16 cellular contexts compared by ENCODE assay signal in genomic region chr3:37491343-37491742, GRCh38. TPM values are rescaled to one million over a fixed set of nuclear protein-coding genes. Genes with fewer than 3 reads are reported as not detected.
A peak's percentile ranks its signal among the peaks of the same experiment; 100 is the strongest.
DNase-seq lines count a peak whose midpoint lies in the region; ATAC-seq and TF ChIP-seq lines count a peak whose summit lies in the region.
"Had no signal": no experiment of that assay in that cellular context is flagged by ENCODE, and none has a peak within 500 bp of the region (broad histone marks: within the 10 kb centered on the region; RNA-seq: fewer than 3 reads in every experiment).

No MANE protein-coding gene starts in this region.

- H3K27me3 ChIP-seq in right atrium auricular region: no peaks in the 10 kb centered on the region
- H3K27me3 ChIP-seq in trophoblast cell (ENCODE audit: insufficient read depth, low read length): no peaks in the 10 kb centered on the region
- H3K27me3 ChIP-seq: Peyer's patch had no signal

- H2AFZ ChIP-seq in trophoblast cell (ENCODE audit: insufficient read depth, low read length, poor library complexity): no peak overlapping the region

- peaks cover 7% of the 10 kb centered on the region; the same call in 1 of the 2 replicates for H3K36me3 Mint-ChIP-seq in WTC11
- no peaks in the 10 kb centered on the region for H3K36me3 Mint-ChIP-seq in activated naive CD8-positive, alpha-beta T cell treated with anti-CD3 and anti-CD28 coated beads for 36 hours

- H4K8ac ChIP-seq in trophoblast cell (ENCODE audit: low read depth, low read length): no peak overlapping the region

- H3K9me3 ChIP-seq in right atrium auricular region (no peaks in the 10 kb centered on the region), trophoblast cell (ENCODE audit: insufficient read depth, low read depth, low read length) (no peaks in the 10 kb centered on the region)
- H3K9me3 ChIP-seq: Caco-2, Peyer's patch had no signal

- in situ Hi-C loops in GM13976 (cut with MboI; ENCODE audit: low sequenced_read_pairs, unreplicated experiment): no loop called here

- 0 out of 2 replicates have a peak, but pooled peaks cover 2% of the 10 kb centered on the region for H3K4me1 Mint-ChIP-seq in WTC11
- peaks cover 8% of the 10 kb centered on the region for H3K4me1 Mint-ChIP-seq in activated naive CD8-positive, alpha-beta T cell treated with anti-CD3 and anti-CD28 coated beads for 36 hours

- intact Hi-C loops in Right ventricle myocardium superior (cut with DNase I): loop anchor here (5.0 kb wide), 1 partner anchor 34 kb away; no protein-coding TSS in a partner anchor
- intact Hi-C loops in left cardiac atrium (cut with DNase I): loop anchor here in 1 of 2 donors (5.0 kb wide), 1 partner anchor 34 kb away; no protein-coding TSS in a partner anchor

- no peak overlapping the region for H3K4me3 Mint-ChIP-seq in WTC11
- H3K4me3 Mint-ChIP-seq in activated naive CD8-positive, alpha-beta T cell treated with anti-CD3 and anti-CD28 coated beads for 36 hours: no peak overlapping the region

- WGBS in trophoblast cell (ENCODE audit: extremely low coverage, insufficient coverage, insufficient read length): no CpG with 5 or more reads among the region's 2 CpGs

- peak overlapping the region; percentile 81 for H2AK5ac ChIP-seq in trophoblast cell (ENCODE audit: low read length)

- peak overlapping the region; percentile 77 for H2BK5ac ChIP-seq in trophoblast cell (ENCODE audit: low read depth, low read length, poor library complexity)

- H3K36me3 ChIP-seq in right atrium auricular region: no peaks in the 10 kb centered on the region
- no peaks in the 10 kb centered on the region for H3K36me3 ChIP-seq in trophoblast cell (ENCODE audit: control insufficient read depth in 1 of 2, insufficient read depth in 2 of 2, low read length in 2 of 2)
- H3K36me3 ChIP-seq: Peyer's patch had no signal

- H3K9me3 Mint-ChIP-seq in WTC11: peaks cover 17% of the 10 kb centered on the region
- H3K9me3 Mint-ChIP-seq in activated naive CD8-positive, alpha-beta T cell treated with anti-CD3 and anti-CD28 coated beads for 36 hours: peaks cover 7% of the 10 kb centered on the region

- TF ChIP-seq CTCF in right atrium auricular region (IDR thresholded peaks at IDR 0.05): no peak
- TF ChIP-seq CTCF in WTC11 (IDR thresholded peaks at IDR 0.05): no peak
- no peak for TF ChIP-seq CTCF in GM13976 (IDR thresholded peaks at IDR 0.05; ENCODE audit: borderline replicate concordance, control extremely low read depth, extremely low read depth, insufficient read depth, missing control alignments)

- H2BK12ac ChIP-seq in trophoblast cell (ENCODE audit: low read length): peak overlapping the region; percentile 84

- ATAC-seq in Right ventricle myocardium superior (ENCODE audit: poor library complexity) (no peak), WTC11 (peak; percentile 79), left cardiac atrium (peak in 1 of 2 donors; percentile 24), GM19452 (IDR thresholded peaks at IDR 0.05; ENCODE audit: unreplicated experiment) (no peak)
- ATAC-seq: GM12878 had no signal

- DNase-seq in Right ventricle myocardium superior: peak; percentile 61
- no peak for DNase-seq in right atrium auricular region (ENCODE audit: low spot score)
- no peak for DNase-seq in WTC11 (ENCODE audit: low spot score)
- peak; percentile 34 for DNase-seq in left cardiac atrium
- DNase-seq in trophoblast cell: no peak
- DNase-seq in GM13976 (ENCODE audit: low spot score): no peak
- no peak for DNase-seq in activated naive CD8-positive, alpha-beta T cell treated with anti-CD3 and anti-CD28 coated beads for 36 hours
- DNase-seq: Caco-2, NCI-H1092, NCI-H187, NCI-H2171, NCI-H446 treated with DMSO at 0.1 percent for 48 hours, Peyer's patch, SHP77 treated with DMSO at 0.1 percent for 48 hours had no signal

- peak overlapping the region; percentile 29 for H3K4me2 ChIP-seq in trophoblast cell (ENCODE audit: low read length)

- H2BK120ac ChIP-seq in trophoblast cell (ENCODE audit: insufficient read depth, low read length, poor library complexity): peak overlapping the region; percentile 64

- no peak overlapping the region for H3K18ac ChIP-seq in trophoblast cell (ENCODE audit: low read length)

- no peak overlapping the region for H4K12ac ChIP-seq in trophoblast cell (ENCODE audit: low read depth, low read length)

- H3K27me3 Mint-ChIP-seq in WTC11 (ENCODE audit: low read depth): no peaks in the 10 kb centered on the region
- peaks cover 8% of the 10 kb centered on the region for H3K27me3 Mint-ChIP-seq in activated naive CD8-positive, alpha-beta T cell treated with anti-CD3 and anti-CD28 coated beads for 36 hours

- CTCF ChIA-PET in WTC11 (lab: Charles Lee): interaction anchor here (0.6 to 1.0 kb wide), 2 partner anchors 9 to 294 kb away, joined by 3 to 4 read pairs; no protein-coding TSS in a partner anchor

- H3K4ac ChIP-seq in trophoblast cell (ENCODE audit: low read depth, low read length): no peak overlapping the region

- peaks cover 0 to 41% of the 10 kb centered on the region in 2 donors for H3K4me1 ChIP-seq in right atrium auricular region
- peaks cover 16 to 18% of the 10 kb centered on the region in 2 experiments for H3K4me1 ChIP-seq in trophoblast cell (ENCODE audit: control insufficient read depth in 1 of 2, insufficient read depth in 2 of 2, low read length in 2 of 2)
- H3K4me1 ChIP-seq: Caco-2 had no signal

- H4K91ac ChIP-seq in trophoblast cell (ENCODE audit: low read depth, low read length): peak overlapping the region; percentile 45

- peak overlapping the region; percentile 65 for H3K14ac ChIP-seq in trophoblast cell (ENCODE audit: low read length)

- H3K9ac ChIP-seq in trophoblast cell (ENCODE audit: low read length): no peak overlapping the region

- peaks cover 17% of the 10 kb centered on the region for H3K79me1 ChIP-seq in trophoblast cell (ENCODE audit: low read length)

- POLR2A ChIA-PET in WTC11 (lab: Charles Lee): no interaction called here

- no peak overlapping the region for H3K27ac Mint-ChIP-seq in WTC11
- H3K27ac Mint-ChIP-seq in activated naive CD8-positive, alpha-beta T cell treated with anti-CD3 and anti-CD28 coated beads for 36 hours: no peak overlapping the region

- H3K4me3 ChIP-seq in right atrium auricular region: no peak overlapping the region
- H3K4me3 ChIP-seq in trophoblast cell (ENCODE audit: low read depth, low read length): no peak overlapping the region
- H3K4me3 ChIP-seq: GM12878, Peyer's patch had no signal

- H3K79me2 ChIP-seq in trophoblast cell (ENCODE audit: control insufficient read depth, insufficient read depth, low read length, poor library complexity): no peaks in the 10 kb centered on the region

- H3K23ac ChIP-seq in trophoblast cell (ENCODE audit: low read length): no peak overlapping the region

- H3K27ac ChIP-seq in right atrium auricular region (no peak overlapping the region), trophoblast cell (ENCODE audit: low read depth, low read length) (peak overlapping the region; percentile 1)

TF ChIP-seq in WTC11, 78 proteins besides CTCF, POLR2A, EP300 and RAD21 (continues in another document):
- TF ChIP-seq TP53 (CRISPR knock-in tag; IDR thresholded peaks at IDR 0.05) (no peak), MLX (CRISPR knock-in tag; IDR thresholded peaks at IDR 0.05) (no peak), IRF2 (CRISPR knock-in tag; IDR thresholded peaks at IDR 0.05; ENCODE audit: borderline replicate concordance, low read depth) (no peak), FOXJ3 (CRISPR knock-in tag; IDR thresholded peaks at IDR 0.05; ENCODE audit: borderline replicate concordance) (no peak), AFF4 (CRISPR knock-in tag; IDR thresholded peaks at IDR 0.05; ENCODE audit: borderline replicate concordance) (no peak), NR3C1 (CRISPR knock-in tag; conservative IDR thresholded peaks at IDR 0.05; ENCODE audit: low read depth) (no peak)

RNA-seq across cellular contexts. Expression of gene ITGA9, which starts 39.4 kb away (rescaled TPM):
- total RNA-seq in Right ventricle myocardium superior: 50.3 TPM
- 10 to 100 TPM; 14.9 to 30.8 TPM for total RNA-seq in right atrium auricular region
- 3.6 to 6.3 TPM (median 3.8 TPM) in 3 replicates for total RNA-seq in WTC11 (2021)
- total RNA-seq in left cardiac atrium: 10 to 100 TPM; 11.1 to 29.1 TPM
- 10.3 and 11.8 TPM in 2 replicates for polyA plus RNA-seq in trophoblast cell (2013)
- under 1 TPM; 0.04 to 0.32 TPM for total RNA-seq in activated naive CD8-positive, alpha-beta T cell treated with anti-CD3 and anti-CD28 coated beads for 36 hours

Comparison
In these comparisons a context has a peak if more than half of its experiments do, and no peak if none do; other contexts are left out.
1. DNase-seq: peak in Right ventricle myocardium superior (single experiment) and left cardiac atrium (single experiment); none in right atrium auricular region (single experiment), WTC11 (single experiment), trophoblast cell (0 of 2), GM13976 (single experiment) and activated naive CD8-positive, alpha-beta T cell treated with anti-CD3 and anti-CD28 coated beads for 36 hours (single experiment).